ENCODE assay signal across 10 cellular contexts in genomic region chr10:59879363-59879935, GRCh38. TPM values are rescaled to one million over a fixed set of nuclear protein-coding genes. Genes with fewer than 3 reads are reported as not detected.
DNase-seq lines count a peak whose midpoint lies in the region; ATAC-seq, FAIRE-seq and TF ChIP-seq lines count a peak whose summit lies in the region.
"Had no signal": no experiment of that assay in that cellular context is flagged by ENCODE, and none has a peak within 500 bp of the region (broad histone marks: within the 10 kb centered on the region; RNA-seq: fewer than 3 reads in every experiment).

No MANE protein-coding gene starts in this region.

- TF ChIP-seq CTCF in coronary artery (IDR thresholded peaks at IDR 0.05) = no peak
- TF ChIP-seq CTCF in pancreas (IDR thresholded peaks at IDR 0.05) = no peak

- H3K9me3 ChIP-seq in CD4-positive, alpha-beta memory T cell (ENCODE audit: control insufficient read depth in 1 of 2, low read length in 2 of 2) = no peaks in the 10 kb centered on the region
- H3K9me3 ChIP-seq in pancreas = no peaks in the 10 kb centered on the region
- H3K9me3 ChIP-seq in SJCRH30 (replicated peaks) = no peaks in the 10 kb centered on the region
- H3K9me3 ChIP-seq: upper lobe of left lung had no signal

- peaks cover 45% of the 10 kb centered on the region for H3K4me1 ChIP-seq in CD4-positive, alpha-beta memory T cell (ENCODE audit: insufficient read depth, low read length)
- H3K4me1 ChIP-seq in pancreas (peaks cover 0 to 10% (median 7%) of the 10 kb centered on the region in 3 donors), SJCRH30 (no peaks in the 10 kb centered on the region)

- peak overlapping the region in 7 of 8 donors; percentile 21 to 78 (median 33) for H3K4me3 Mint-ChIP-seq in CD4-positive, alpha-beta memory T cell
- peak overlapping the region; percentile 71 for H3K4me3 Mint-ChIP-seq in T-helper 2 cell treated with Interferon-gamma antibody and Interleukin-4, amounts not matched to agents 5 μg/mL and 100 μg/mL, for 36 hours

- intact Hi-C loops in CD4-positive, alpha-beta memory T cell (cut with micrococcal nuclease) = no loop called here
- intact Hi-C loops in pancreas (cut with DNase I) = loop anchor here in 1 of 3 donors (10.0 kb wide), 1 partner anchor 155 kb away; no protein-coding TSS in a partner anchor

- H3K36me3 Mint-ChIP-seq in CD4-positive, alpha-beta memory T cell = no peaks in the 10 kb centered on the region
- peaks cover 8% of the 10 kb centered on the region for H3K36me3 Mint-ChIP-seq in T-helper 2 cell treated with Interferon-gamma antibody and Interleukin-4, amounts not matched to agents 5 μg/mL and 100 μg/mL, for 36 hours (ENCODE audit: low read depth)

- H3K27me3 ChIP-seq in CD4-positive, alpha-beta memory T cell (ENCODE audit: insufficient read depth, low read length) = no peaks in the 10 kb centered on the region
- H3K27me3 ChIP-seq in pancreas = no peaks in the 10 kb centered on the region
- H3K27me3 ChIP-seq in SJCRH30 = no peaks in the 10 kb centered on the region
- H3K27me3 ChIP-seq: upper lobe of left lung had no signal

- H3K36me3 ChIP-seq in CD4-positive, alpha-beta memory T cell (ENCODE audit: insufficient read depth, low read length) = no peaks in the 10 kb centered on the region
- H3K36me3 ChIP-seq in pancreas = no peaks in the 10 kb centered on the region
- no peaks in the 10 kb centered on the region for H3K36me3 ChIP-seq in SJCRH30
- H3K36me3 ChIP-seq: upper lobe of left lung had no signal

- H3K4me3 ChIP-seq in CD4-positive, alpha-beta memory T cell (ENCODE audit: low read length in 2 of 2) = no peak overlapping the region
- H3K4me3 ChIP-seq in coronary artery = no peak overlapping the region
- no peak overlapping the region for H3K4me3 ChIP-seq in pancreas
- no peak overlapping the region for H3K4me3 ChIP-seq in SJCRH30
- H3K4me3 ChIP-seq: upper lobe of left lung had no signal

- H3K27me3 Mint-ChIP-seq in CD4-positive, alpha-beta memory T cell = no peaks in the 10 kb centered on the region
- H3K27me3 Mint-ChIP-seq in T-helper 2 cell treated with Interferon-gamma antibody and Interleukin-4, amounts not matched to agents 5 μg/mL and 100 μg/mL, for 36 hours (ENCODE audit: low read depth) = no peaks in the 10 kb centered on the region

- WGBS in pancreas, 2 donors = 45 to 57% methylated on average over 4 of the region's 4 CpGs

- CTCF ChIA-PET in CD4-positive, alpha-beta memory T cell (lab: Charles Lee; ENCODE audit: partially characterized antibody) = interaction anchor here (1.2 to 1.3 kb wide), 3 partner anchors 12 to 27 kb away, joined by 3 to 5 read pairs (median 4); partner anchors contain the start of gene CCDC6

- H3K9me3 Mint-ChIP-seq in CD4-positive, alpha-beta memory T cell = peaks cover 0 to 2% (median 0%) of the 10 kb centered on the region in 8 donors
- no peaks in the 10 kb centered on the region for H3K9me3 Mint-ChIP-seq in T-helper 2 cell treated with Interferon-gamma antibody and Interleukin-4, amounts not matched to agents 5 μg/mL and 100 μg/mL, for 36 hours

- H3K4me1 Mint-ChIP-seq in CD4-positive, alpha-beta memory T cell = peaks cover 59 to 81% (median 69%) of the 10 kb centered on the region in 4 donors
- peaks cover 59% of the 10 kb centered on the region for H3K4me1 Mint-ChIP-seq in T-helper 2 cell treated with Interferon-gamma antibody and Interleukin-4, amounts not matched to agents 5 μg/mL and 100 μg/mL, for 36 hours (ENCODE audit: low read depth)

- DNase-seq in CD4-positive, alpha-beta memory T cell = no peak
- peak; percentile 19 for DNase-seq in T-helper 2 cell treated with Interferon-gamma antibody and Interleukin-4, amounts not matched to agents 5 μg/mL and 100 μg/mL, for 36 hours (ENCODE audit: low spot score)
- DNase-seq in coronary artery (ENCODE audit: low spot score) = no peak
- no peak for DNase-seq in T-helper 9 cell
- DNase-seq in pancreas = no peak
- DNase-seq in SJCRH30 = no peak
- DNase-seq: NCI-H1417 treated with DMSO at 0.1 percent for 48 hours had no signal

- no peak for FAIRE-seq in pancreas (lab: Jason Lieb, UNC)

- ATAC-seq in GM19324 (IDR thresholded peaks at IDR 0.05; ENCODE audit: low FRiP score, unreplicated experiment) (peak; percentile 50), HG02981 (IDR thresholded peaks at IDR 0.05; ENCODE audit: unreplicated experiment) (peak; percentile 42), pancreas (no peak)

- H3K27ac Mint-ChIP-seq in CD4-positive, alpha-beta memory T cell = peak overlapping the region; percentile 1 to 69 (median 3)
- peak overlapping the region; percentile 47 for H3K27ac Mint-ChIP-seq in T-helper 2 cell treated with Interferon-gamma antibody and Interleukin-4, amounts not matched to agents 5 μg/mL and 100 μg/mL, for 36 hours

- POLR2A ChIA-PET in CD4-positive, alpha-beta memory T cell (lab: Charles Lee; ENCODE audit: partially characterized antibody) = interaction anchor here (0.8 to 0.9 kb wide), 2 partner anchors 27 to 29 kb away, joined by 3 to 5 read pairs; partner anchors contain the start of gene CCDC6

- H3K27ac ChIP-seq in CD4-positive, alpha-beta memory T cell (ENCODE audit: low read depth, low read length) = no peak overlapping the region
- H3K27ac ChIP-seq in coronary artery (no peak overlapping the region), pancreas (no peak overlapping the region), SJCRH30 (no peak overlapping the region)

RNA-seq across cellular contexts. Expression of gene CCDC6, which starts 26.9 kb away (rescaled TPM):
- 10 to 100 TPM; 20.9 to 22.5 TPM for total RNA-seq in CD4-positive, alpha-beta memory T cell
- polyA plus RNA-seq in CD4-positive, alpha-beta memory T cell = 1 to 10 TPM; 4.4 to 6.1 TPM
- 10 to 100 TPM; 24.7 to 53.1 (median 29.6) TPM for total RNA-seq in pancreas
- polyA plus RNA-seq in pancreas = 10 to 100 TPM in 1 of 2 donors, 1 to 10 TPM in 1; 8.3 to 12.7 TPM
- 18.2 and 19.1 TPM in 2 replicates for total RNA-seq in SJCRH30 (2014; rRNA removed; shearing (Covaris generic))

Comparison
In these comparisons a context has a peak if more than half of its experiments do, and no peak if none do; other contexts are left out.
1. ATAC-seq: peak in GM19324 (single experiment) and HG02981 (single experiment); none in pancreas (0 of 4).